In the genomic region with DNA sequence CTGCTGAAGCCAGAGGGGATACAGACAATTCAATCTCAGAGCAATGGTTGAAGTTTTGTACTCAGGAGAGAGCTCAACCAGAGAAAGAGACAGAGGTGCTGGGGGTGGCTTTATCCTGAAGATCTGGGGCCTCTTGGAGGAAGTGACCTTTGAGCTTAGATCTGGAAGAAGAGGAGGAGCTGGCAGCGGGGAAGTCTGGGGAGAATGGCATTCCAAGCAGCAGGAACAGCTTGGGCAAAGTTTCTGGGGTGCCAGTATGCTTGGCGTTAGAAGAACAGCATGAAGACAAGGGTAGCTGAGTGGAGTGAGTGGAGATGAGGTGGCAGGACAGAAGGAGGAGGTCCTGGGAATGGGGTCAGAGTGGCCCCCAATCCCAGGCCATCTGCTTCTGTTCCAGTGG, we compare ENCODE assay signal across 2 cellular contexts.
TF ChIP-seq lines count a peak whose summit lies in the region.

No MANE protein-coding gene starts in this region.

TF ChIP-seq in A549, 52 proteins besides CTCF, POLR2A, EP300 and RAD21:
- TF ChIP-seq ZSCAN20 (CRISPR knock-in tag; IDR thresholded peaks at IDR 0.05) = no peak
- TF ChIP-seq, protein P1, sequence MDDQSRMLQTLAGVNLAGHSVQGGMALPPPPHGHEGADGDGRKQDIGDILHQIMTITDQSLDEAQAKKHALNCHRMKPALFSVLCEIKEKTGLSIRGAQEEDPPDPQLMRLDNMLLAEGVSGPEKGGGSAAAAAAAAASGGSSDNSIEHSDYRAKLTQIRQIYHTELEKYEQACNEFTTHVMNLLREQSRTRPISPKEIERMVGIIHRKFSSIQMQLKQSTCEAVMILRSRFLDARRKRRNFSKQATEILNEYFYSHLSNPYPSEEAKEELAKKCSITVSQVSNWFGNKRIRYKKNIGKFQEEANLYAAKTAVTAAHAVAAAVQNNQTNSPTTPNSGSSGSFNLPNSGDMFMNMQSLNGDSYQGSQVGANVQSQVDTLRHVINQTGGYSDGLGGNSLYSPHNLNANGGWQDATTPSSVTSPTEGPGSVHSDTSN (IDR thresholded peaks at IDR 0.05) = no peak
- TF ChIP-seq JUN (IDR thresholded peaks at IDR 0.05) = no peak
- no peak for TF ChIP-seq ZC3H11A (IDR thresholded peaks at IDR 0.05)
- no peak for TF ChIP-seq ZFP36 (IDR thresholded peaks at IDR 0.05; ENCODE audit: borderline replicate concordance, partially characterized antibody)
- TF ChIP-seq MAZ (IDR thresholded peaks at IDR 0.05; ENCODE audit: borderline replicate concordance, low read depth, low read length) = no peak
- no peak for TF ChIP-seq RNF2 (IDR thresholded peaks at IDR 0.05; ENCODE audit: borderline replicate concordance, low read depth)
- TF ChIP-seq PHF8 (IDR thresholded peaks at IDR 0.05; ENCODE audit: borderline replicate concordance, low read depth) = no peak
- TF ChIP-seq NR3C1 (IDR thresholded peaks at IDR 0.05) = no peak
- TF ChIP-seq CHD4 (IDR thresholded peaks at IDR 0.05; ENCODE audit: borderline replicate concordance) = no peak
- no peak for TF ChIP-seq RFX5 (IDR thresholded peaks at IDR 0.05)
- TF ChIP-seq FOXS1 (CRISPR knock-in tag; IDR thresholded peaks at IDR 0.05) = no peak
- TF ChIP-seq, protein P2, sequence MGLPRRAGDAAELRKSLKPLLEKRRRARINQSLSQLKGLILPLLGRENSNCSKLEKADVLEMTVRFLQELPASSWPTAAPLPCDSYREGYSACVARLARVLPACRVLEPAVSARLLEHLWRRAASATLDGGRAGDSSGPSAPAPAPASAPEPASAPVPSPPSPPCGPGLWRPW (IDR thresholded peaks at IDR 0.05) = no peak
- TF ChIP-seq HOXB5 (CRISPR knock-in tag; IDR thresholded peaks at IDR 0.05) = no peak
- no peak for TF ChIP-seq EHF (CRISPR knock-in tag; IDR thresholded peaks at IDR 0.05)
- TF ChIP-seq, protein P3, sequence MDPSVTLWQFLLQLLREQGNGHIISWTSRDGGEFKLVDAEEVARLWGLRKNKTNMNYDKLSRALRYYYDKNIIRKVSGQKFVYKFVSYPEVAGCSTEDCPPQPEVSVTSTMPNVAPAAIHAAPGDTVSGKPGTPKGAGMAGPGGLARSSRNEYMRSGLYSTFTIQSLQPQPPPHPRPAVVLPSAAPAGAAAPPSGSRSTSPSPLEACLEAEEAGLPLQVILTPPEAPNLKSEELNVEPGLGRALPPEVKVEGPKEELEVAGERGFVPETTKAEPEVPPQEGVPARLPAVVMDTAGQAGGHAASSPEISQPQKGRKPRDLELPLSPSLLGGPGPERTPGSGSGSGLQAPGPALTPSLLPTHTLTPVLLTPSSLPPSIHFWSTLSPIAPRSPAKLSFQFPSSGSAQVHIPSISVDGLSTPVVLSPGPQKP (IDR thresholded peaks at IDR 0.05; ENCODE audit: low read depth, low read length) = no peak
- TF ChIP-seq, protein P4, sequence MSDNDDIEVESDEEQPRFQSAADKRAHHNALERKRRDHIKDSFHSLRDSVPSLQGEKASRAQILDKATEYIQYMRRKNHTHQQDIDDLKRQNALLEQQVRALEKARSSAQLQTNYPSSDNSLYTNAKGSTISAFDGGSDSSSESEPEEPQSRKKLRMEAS (IDR thresholded peaks at IDR 0.05) = no peak
- TF ChIP-seq SMC3 (IDR thresholded peaks at IDR 0.05) = no peak
- no peak for TF ChIP-seq GATA3 (IDR thresholded peaks at IDR 0.05; ENCODE audit: borderline replicate concordance)

TF ChIP-seq in IMR-90, 13 proteins besides CTCF, POLR2A, EP300 and RAD21:
- no peak for TF ChIP-seq RCOR1 (IDR thresholded peaks at IDR 0.05; ENCODE audit: insufficient replicate concordance, low read length)
- TF ChIP-seq NFE2L2 (IDR thresholded peaks at IDR 0.05; ENCODE audit: low read depth, low read length) = no peak
- no peak for TF ChIP-seq CEBPB (IDR thresholded peaks at IDR 0.05; ENCODE audit: low read depth, low read length)
- no peak for TF ChIP-seq MAZ (IDR thresholded peaks at IDR 0.05; ENCODE audit: borderline replicate concordance, low read depth, low read length)
- TF ChIP-seq SMC3 (IDR thresholded peaks at IDR 0.05; ENCODE audit: low read depth, low read length) = no peak
- TF ChIP-seq MXI1 (IDR thresholded peaks at IDR 0.05; ENCODE audit: borderline replicate concordance, low read depth, low read length) = no peak
- TF ChIP-seq RFX5 (IDR thresholded peaks at IDR 0.05; ENCODE audit: low read depth, low read length) = no peak
- TF ChIP-seq, protein P3 (IDR thresholded peaks at IDR 0.05; ENCODE audit: borderline replicate concordance, low read depth, low read length) = no peak
- TF ChIP-seq CHD1 (IDR thresholded peaks at IDR 0.05; ENCODE audit: low read depth, low read length) = no peak
- no peak for TF ChIP-seq FOS (IDR thresholded peaks at IDR 0.05; ENCODE audit: low read depth, low read length)
